Comparison of ENCODE assay signal across 8 cellular contexts in the genomic region with DNA sequence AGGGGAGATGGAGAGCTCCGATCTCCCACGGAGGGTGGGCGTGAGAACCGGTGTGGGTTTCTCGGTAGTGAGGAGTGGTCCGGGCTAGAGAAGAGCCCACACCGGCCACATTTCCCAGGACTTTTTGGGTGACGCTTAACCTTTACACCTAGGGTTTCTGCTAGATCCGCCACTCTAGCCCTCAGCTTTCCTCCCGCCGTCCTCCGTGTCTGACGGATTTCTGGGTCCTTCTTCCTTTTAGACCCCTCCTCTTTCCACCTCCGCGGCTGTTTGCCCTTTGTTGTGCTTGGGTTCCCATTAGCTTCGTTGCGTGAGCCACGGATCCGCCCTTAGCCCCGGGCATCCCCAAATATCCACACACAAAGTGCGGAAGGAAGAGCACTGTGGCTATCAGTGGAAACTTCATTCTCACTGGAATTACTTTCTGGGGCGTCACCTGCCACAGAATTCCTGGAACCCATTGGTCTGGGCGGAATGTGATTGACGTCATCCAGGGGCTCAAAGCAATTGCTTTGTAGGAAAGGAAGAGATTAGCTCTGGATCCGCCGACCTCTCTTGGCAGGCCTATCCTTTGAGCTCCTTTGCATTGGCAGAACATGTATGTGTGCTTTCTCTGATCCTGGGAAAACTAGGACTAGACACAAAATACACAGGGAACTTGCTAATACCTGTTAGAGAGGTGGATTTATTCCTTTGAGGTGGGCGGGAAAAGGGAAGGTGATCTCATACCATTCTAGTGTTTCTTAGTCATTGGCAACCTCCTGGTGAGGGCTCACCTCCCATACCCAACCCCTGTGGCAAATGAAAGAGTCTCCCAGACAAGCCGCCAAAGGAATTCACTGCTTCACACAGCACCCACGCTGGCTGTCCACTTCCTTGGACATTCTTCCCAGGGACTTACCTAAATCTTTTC. TPM values are rescaled to one million over a fixed set of nuclear protein-coding genes. Genes with fewer than 3 reads are reported as not detected.
DNase-seq lines count a peak whose midpoint lies in the region; ATAC-seq and TF ChIP-seq lines count a peak whose summit lies in the region.

No MANE protein-coding gene starts in this region.

- no peaks in the 10 kb centered on the region for H3K27me3 Mint-ChIP-seq in stimulated activated memory B cell treated with anti-CD40 and anti-IgM and Interleukin-4, amounts not matched to agents 10 μg/mL and 1 μg/mL and 100 μg/mL, for 72 hours

- peaks cover 56% of the 10 kb centered on the region for H3K4me1 Mint-ChIP-seq in stimulated activated memory B cell treated with anti-CD40 and anti-IgM and Interleukin-4, amounts not matched to agents 10 μg/mL and 1 μg/mL and 100 μg/mL, for 72 hours

- DNase-seq in IMR-90, result peak; percentile 94
- DNase-seq in SK-N-DZ (ENCODE audit: low spot score), result peak; percentile 65
- DNase-seq in left kidney (ENCODE audit: low read depth, low spot score), result peak; percentile 94
- no peak for DNase-seq in T-helper 9 cell

- H3K4me3 ChIP-seq in DOHH2 (ENCODE audit: low read length) (peak overlapping the region; percentile 99), IMR-90 (ENCODE audit: insufficient read depth, low read depth, low read length) (peak overlapping the region; percentile 54)

- peak overlapping the region; percentile 86 for H3K4ac ChIP-seq in IMR-90 (ENCODE audit: low read depth, low read length)

- peak overlapping the region; percentile 64 for H3K9ac ChIP-seq in IMR-90 (ENCODE audit: low read depth, low read length)

- peak overlapping the region; percentile 72 for H4K91ac ChIP-seq in IMR-90 (ENCODE audit: insufficient read depth, low read depth, low read length)

- H3K4me3 Mint-ChIP-seq in stimulated activated memory B cell treated with anti-CD40 and anti-IgM and Interleukin-4, amounts not matched to agents 10 μg/mL and 1 μg/mL and 100 μg/mL, for 72 hours, result peak overlapping the region; percentile 88

- peak overlapping the region; percentile 75 to 81; a peak in 2 of 4 replicates for H4K8ac ChIP-seq in IMR-90 (ENCODE audit: low read depth in 2 of 2, low read length in 2 of 2)

- H3F3A ChIP-seq in DOHH2 (ENCODE audit: control insufficient read depth, insufficient read depth), result 0 out of 2 replicates have a peak, but pooled peaks cover 2% of the 10 kb centered on the region

- POLR2A ChIA-PET in IMR-90 (lab: Charles Lee; ENCODE audit: unreplicated experiment), result interaction anchor here (1.2 to 1.8 kb wide), 2 partner anchors 11 to 21 kb away, joined by 4 to 8 read pairs; a partner anchor contains a TSS

- H2AFZ ChIP-seq in IMR-90 (replicated peaks; ENCODE audit: low read length, poor library complexity), result peak overlapping the region; percentile 93

- intact Hi-C loops in IMR-90 (cut with micrococcal nuclease), result loop anchor here (5.0 to 10.0 kb wide), 3 partner anchors 104 to 444 kb away; a partner anchor contains a TSS

- H3K27ac ChIP-seq in DOHH2 (ENCODE audit: low read depth, low read length) (no peak overlapping the region), IMR-90 (ENCODE audit: insufficient read depth, low read length) (peak overlapping the region; percentile 65), cingulate gyrus (ENCODE audit: low read depth, low read length) (peak overlapping the region; percentile 85)

- no peaks in the 10 kb centered on the region for H3K9me3 Mint-ChIP-seq in stimulated activated memory B cell treated with anti-CD40 and anti-IgM and Interleukin-4, amounts not matched to agents 10 μg/mL and 1 μg/mL and 100 μg/mL, for 72 hours

- peak overlapping the region; percentile 83 for H3K23ac ChIP-seq in IMR-90 (ENCODE audit: low read depth, low read length)

- peak overlapping the region; percentile 7; the same call in 1 of the 2 replicates for H2BK20ac ChIP-seq in IMR-90 (ENCODE audit: low read depth, low read length)

- H3K9me2 ChIP-seq in DOHH2 (replicated peaks; ENCODE audit: control insufficient read depth, low read length), result no peaks in the 10 kb centered on the region

- peak overlapping the region; percentile 45 for H2BK5ac ChIP-seq in IMR-90 (ENCODE audit: low read depth, low read length, poor library complexity, severe bottlenecking)

- H3K36me3 ChIP-seq in DOHH2 (ENCODE audit: control insufficient read depth, low read length) (peaks cover 1% of the 10 kb centered on the region), IMR-90 (ENCODE audit: control insufficient read depth, insufficient read depth, low read length) (peaks cover 24% of the 10 kb centered on the region)

- no peak for TF ChIP-seq CTCF in DOHH2 (IDR thresholded peaks at IDR 0.05; ENCODE audit: low read depth, low read length, poor library complexity, severe bottlenecking)
- no peak for TF ChIP-seq CTCF in IMR-90 (conservative IDR thresholded peaks at IDR 0.05; ENCODE audit: low read depth, low read length)

- TF ChIP-seq RAD21 in IMR-90 (IDR thresholded peaks at IDR 0.05; ENCODE audit: low read length), result 0 out of 2 replicates have a peak, but pooled peaks have one; percentile 3

- TF ChIP-seq POLR2A in IMR-90 (IDR thresholded peaks at IDR 0.05; ENCODE audit: low read depth, low read length), result peak; percentile 88

- H3K4me2 ChIP-seq in DOHH2 (ENCODE audit: low read length), result peak overlapping the region; percentile 83
- H3K4me2 ChIP-seq in IMR-90 (ENCODE audit: low read depth, low read length), result peak overlapping the region; percentile 54

- 0 out of 2 replicates have a peak, but pooled peaks cover 3% of the 10 kb centered on the region for H4K20me1 ChIP-seq in DOHH2 (ENCODE audit: control insufficient read depth, insufficient read depth, low read depth, low read length)
- H4K20me1 ChIP-seq in IMR-90 (ENCODE audit: insufficient read depth, low read length), result peaks cover 51% of the 10 kb centered on the region; the same call in 1 of the 2 replicates

- ATAC-seq in IMR-90 (ENCODE audit: low read depth) (peak; percentile 8), GM18861 (IDR thresholded peaks at IDR 0.05; ENCODE audit: unreplicated experiment) (no peak)
- no peak for ATAC-seq in stimulated activated memory B cell treated with anti-CD40 and anti-IgM and Interleukin-4, amounts not matched to agents 10 μg/mL and 1 μg/mL and 100 μg/mL, for 72 hours

- H2AK5ac ChIP-seq in IMR-90 (ENCODE audit: low read depth, low read length), result peak overlapping the region; percentile 92

- H3K14ac ChIP-seq in IMR-90 (replicated peaks; ENCODE audit: low read depth, low read length), result peak overlapping the region; percentile 82

- H2BK15ac ChIP-seq in IMR-90 (ENCODE audit: low read depth, low read length), result peak overlapping the region; percentile 34; the same call in 1 of the 3 replicates

- H3K4me1 ChIP-seq in DOHH2 (ENCODE audit: control insufficient read depth, low read length) (peaks cover 20% of the 10 kb centered on the region), IMR-90 (ENCODE audit: control insufficient read depth, insufficient read depth, low read length) (peaks cover 13% of the 10 kb centered on the region)

- CTCF ChIA-PET in IMR-90 (lab: Yijun Ruan, JAX), result interaction anchor here (1.1 to 1.4 kb wide), 4 partner anchors 17 to 102 kb away, joined by 3 to 6 read pairs (median 4); no protein-coding TSS in a partner anchor

- dilution Hi-C loops in IMR-90 (cut with HindIII; ENCODE audit: low sequenced_read_pairs, unreplicated experiment), result no loop called here

- 5% methylated on average over 4 of the region's 29 CpGs; no CpG with 5 or more reads in 1 of the 2 experiments for WGBS in IMR-90 (ENCODE audit: extremely low coverage in 2 of 2, insufficient read length in 1 of 2), 2 experiments

- in situ Hi-C loops in IMR-90 (cut with MboI; ENCODE audit: low sequenced_read_pairs), result loop anchor here (25.0 kb wide), 1 partner anchor 799 kb away; no protein-coding TSS in a partner anchor

- no peaks in the 10 kb centered on the region for H3K9me3 ChIP-seq in DOHH2 (ENCODE audit: control insufficient read depth, insufficient read depth, low read length)
- no peaks in the 10 kb centered on the region for H3K9me3 ChIP-seq in IMR-90 (ENCODE audit: control insufficient read depth, insufficient read depth, low read length)

- peaks cover 39% of the 10 kb centered on the region for H3K79me2 ChIP-seq in DOHH2 (ENCODE audit: control insufficient read depth, low read length)

- no TSS peak for BruUV-seq in IMR-90 (replicated peaks; lab: Mats Ljungman, UMichigan)

- peak overlapping the region; percentile 21; the same call in 1 of the 2 replicates for H4K5ac ChIP-seq in IMR-90 (ENCODE audit: low read depth, low read length)

- peak overlapping the region; percentile 82 for H3K27ac Mint-ChIP-seq in stimulated activated memory B cell treated with anti-CD40 and anti-IgM and Interleukin-4, amounts not matched to agents 10 μg/mL and 1 μg/mL and 100 μg/mL, for 72 hours

- H3K18ac ChIP-seq in IMR-90 (ENCODE audit: low read depth, low read length), result peak overlapping the region; percentile 1; the same call in 1 of the 2 replicates

- peaks cover 16% of the 10 kb centered on the region for H3K9me1 ChIP-seq in IMR-90 (ENCODE audit: insufficient read depth, low read length)

- peaks cover 22% of the 10 kb centered on the region for H3K36me3 Mint-ChIP-seq in stimulated activated memory B cell treated with anti-CD40 and anti-IgM and Interleukin-4, amounts not matched to agents 10 μg/mL and 1 μg/mL and 100 μg/mL, for 72 hours

- peak overlapping the region; percentile 98 for H2AK9ac ChIP-seq in IMR-90 (replicated peaks; ENCODE audit: low read depth, low read length, poor library complexity)

- peaks cover 36 to 91% of the 10 kb centered on the region in 2 experiments for H3K79me1 ChIP-seq in IMR-90 (ENCODE audit: low read depth in 1 of 2, low read length in 2 of 2)

- peak overlapping the region; percentile 71 for H3K56ac ChIP-seq in IMR-90 (ENCODE audit: extremely low read depth, insufficient read depth, low read length)

- peak overlapping the region; percentile 55 for H2BK120ac ChIP-seq in IMR-90 (ENCODE audit: low read depth, low read length)

- H3K27me3 ChIP-seq in DOHH2 (ENCODE audit: control insufficient read depth, low read length) (no peaks in the 10 kb centered on the region), IMR-90 (ENCODE audit: control insufficient read depth, insufficient read depth, low read length) (no peaks in the 10 kb centered on the region)

RNA-seq across cellular contexts. Expression of a gene that starts 0.7 kb away (rescaled TPM):
- 45.3 and 49.1 TPM in 2 replicates for total RNA-seq in IMR-90 (2012; rRNA removed)
- 62.9 and 75.9 TPM in 2 replicates for polyA plus RNA-seq in IMR-90 (2012; rRNA removed)
- 34.5 and 53.3 TPM in 2 replicates for polyA plus RNA-seq in IMR-90 (2012; cell fraction: cytosol; rRNA removed)
- polyA plus RNA-seq in IMR-90 (2012; cell fraction: nucleus; rRNA removed; ENCODE audit: low replicate concordance), result 93.6 and 106 TPM in 2 replicates
- polyA plus RNA-seq in SK-N-DZ (2014; cell fraction: cytosol; rRNA removed), result 17.8 and 30.3 TPM in 2 replicates
- polyA plus RNA-seq in SK-N-DZ (2014; cell fraction: nucleus; rRNA removed), result 17.7 and 29.3 TPM in 2 replicates

RNA-seq across cellular contexts. Expression of a gene that starts 0.9 kb away (rescaled TPM):
- 25.5 and 37.8 TPM in 2 replicates for total RNA-seq in IMR-90 (2012; rRNA removed)
- 40.0 and 46.3 TPM in 2 replicates for polyA plus RNA-seq in IMR-90 (2012; rRNA removed)
- 30.3 and 41.1 TPM in 2 replicates for polyA plus RNA-seq in IMR-90 (2012; cell fraction: cytosol; rRNA removed)
- polyA plus RNA-seq in IMR-90 (2012; cell fraction: nucleus; rRNA removed; ENCODE audit: low replicate concordance), result 84.5 and 162 TPM in 2 replicates
- 78.1 and 81.4 TPM in 2 replicates for polyA plus RNA-seq in SK-N-DZ (2014; cell fraction: cytosol; rRNA removed)
- 145 and 146 TPM in 2 replicates for polyA plus RNA-seq in SK-N-DZ (2014; cell fraction: nucleus; rRNA removed)

RNA-seq across cellular contexts. Expression of a gene that starts 17.2 kb away (rescaled TPM):
- total RNA-seq in IMR-90 (2012; rRNA removed), result 21.3 and 23.1 TPM in 2 replicates
- 10.4 and 12.3 TPM in 2 replicates for polyA plus RNA-seq in IMR-90 (2012; rRNA removed)
- 5.1 and 8.9 TPM in 2 replicates for polyA plus RNA-seq in IMR-90 (2012; cell fraction: cytosol; rRNA removed)
- polyA plus RNA-seq in IMR-90 (2012; cell fraction: nucleus; rRNA removed; ENCODE audit: low replicate concordance), result 1.6 and 2.6 TPM in 2 replicates
- 202 and 215 TPM in 2 replicates for polyA plus RNA-seq in SK-N-DZ (2014; cell fraction: cytosol; rRNA removed)
- 56.4 and 67.0 TPM in 2 replicates for polyA plus RNA-seq in SK-N-DZ (2014; cell fraction: nucleus; rRNA removed)

RNA-seq across cellular contexts. Expression of a gene that starts 21.1 kb away (rescaled TPM):
- 58.3 and 66.7 TPM in 2 replicates for total RNA-seq in IMR-90 (2012; rRNA removed)
- 72.0 and 77.8 TPM in 2 replicates for polyA plus RNA-seq in IMR-90 (2012; rRNA removed)
- 70.5 and 80.8 TPM in 2 replicates for polyA plus RNA-seq in IMR-90 (2012; cell fraction: cytosol; rRNA removed)
- 33.1 and 46.5 TPM in 2 replicates for polyA plus RNA-seq in IMR-90 (2012; cell fraction: nucleus; rRNA removed; ENCODE audit: low replicate concordance)
- polyA plus RNA-seq in SK-N-DZ (2014; cell fraction: cytosol; rRNA removed), result 139 and 142 TPM in 2 replicates
- 96.3 and 97.9 TPM in 2 replicates for polyA plus RNA-seq in SK-N-DZ (2014; cell fraction: nucleus; rRNA removed)

RNA-seq across cellular contexts. Expression of a gene that starts 28.8 kb away (rescaled TPM):
- not detected in 2 replicates for total RNA-seq in IMR-90 (2012; rRNA removed)
- polyA plus RNA-seq in IMR-90 (2012; rRNA removed), result not detected in 2 replicates
- not detected in 2 replicates for polyA plus RNA-seq in IMR-90 (2012; cell fraction: cytosol; rRNA removed)
- not detected in 2 replicates for polyA plus RNA-seq in IMR-90 (2012; cell fraction: nucleus; rRNA removed; ENCODE audit: low replicate concordance)
- polyA plus RNA-seq in SK-N-DZ (2014; cell fraction: cytosol; rRNA removed), result not detected in 2 replicates
- not detected in 2 replicates for polyA plus RNA-seq in SK-N-DZ (2014; cell fraction: nucleus; rRNA removed)
